9 cellular contexts compared by ENCODE assay signal in the genomic region with DNA sequence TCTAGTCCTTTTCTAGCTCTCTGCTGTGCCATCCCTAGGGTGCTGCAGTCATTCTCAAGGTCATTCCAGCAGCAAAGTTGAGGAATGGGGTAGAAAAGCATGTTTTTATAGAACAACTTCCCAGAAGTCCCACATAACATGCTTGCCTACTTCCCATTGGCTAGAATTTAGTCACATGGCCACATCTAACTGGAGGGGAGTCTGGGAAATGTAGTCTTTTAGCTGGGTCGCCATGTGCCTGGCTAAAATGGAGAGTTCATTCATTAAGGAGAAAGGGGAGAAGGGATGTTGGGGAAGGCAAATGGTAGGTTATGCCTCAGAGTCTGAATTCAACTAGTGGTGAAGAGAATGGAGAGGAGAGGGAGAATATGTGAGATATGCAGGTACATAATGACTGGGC.
DNase-seq lines count a peak whose midpoint lies in the region; ATAC-seq, FAIRE-seq and TF ChIP-seq lines count a peak whose summit lies in the region.
"Had no signal": no experiment of that assay in that cellular context is flagged by ENCODE, and none has a peak within 500 bp of the region (broad histone marks: within the 10 kb centered on the region; RNA-seq: fewer than 3 reads in every experiment).

No MANE protein-coding gene starts in this region.

- TF ChIP-seq RAD21 in A549 (conservative IDR thresholded peaks at IDR 0.05 in 1 of 2, IDR thresholded peaks at IDR 0.05 in 1 of 2), result no peak

- H3K27me3 Mint-ChIP-seq in activated T-cell treated with anti-CD3 and anti-CD28 coated beads, Interleukin-2, amount 50 U/mL, for 24 hours, result peaks cover 28% of the 10 kb centered on the region

- H3K27me3 ChIP-seq in left lung, result no peaks in the 10 kb centered on the region
- peaks cover 0 to 5% of the 10 kb centered on the region in 2 donors for H3K27me3 ChIP-seq in tibial nerve

- no peak overlapping the region for H3K4me2 ChIP-seq in A549

- CTCF ChIA-PET in A549 (lab: Yijun Ruan, JAX), result interaction anchor here (0.6 kb wide), 2 partner anchors 23 kb away, joined by 3 to 4 read pairs; no protein-coding TSS in a partner anchor

- H3K4me3 Mint-ChIP-seq in activated T-cell treated with anti-CD3 and anti-CD28 coated beads, Interleukin-2, amount 50 U/mL, for 24 hours, result no peak overlapping the region

- POLR2A ChIA-PET in A549 (lab: Yijun Ruan, JAX), result no interaction called here

- no peak overlapping the region for H3K4me3 ChIP-seq in A549
- no peak overlapping the region for H3K4me3 ChIP-seq in LNCaP clone FGC (ENCODE audit: low read depth, low read length)
- H3K4me3 ChIP-seq in astrocyte of the spinal cord (ENCODE audit: low read depth, low read length), result no peak overlapping the region
- H3K4me3 ChIP-seq in left lung, result no peak overlapping the region
- no peak overlapping the region for H3K4me3 ChIP-seq in tibial nerve

- DNase-seq in A549 (ENCODE audit: low read depth in 1 of 2, low spot score in 1 of 2) (peak; percentile 17 to 64), LNCaP clone FGC (ENCODE audit: low read depth) (peak; percentile 7), astrocyte of the spinal cord (ENCODE audit: low read depth, low spot score) (peak; percentile 35), left lung (no peak), tibial nerve (ENCODE audit: low spot score in 2 of 2) (no peak), left colon (no peak)
- DNase-seq in activated T-cell treated with anti-CD3 and anti-CD28 coated beads, Interleukin-2, amount 50 U/mL, for 24 hours, result no peak
- DNase-seq: DMS79 had no signal

- TF ChIP-seq POLR2A in A549 (IDR thresholded peaks at IDR 0.05; ENCODE audit: low read length), result no peak
- TF ChIP-seq POLR2A in tibial nerve (IDR thresholded peaks at IDR 0.05), result no peak

- TF ChIP-seq CTCF in A549 (IDR thresholded peaks at IDR 0.05) (no peak), LNCaP clone FGC (IDR thresholded peaks at IDR 0.05; ENCODE audit: control insufficient read depth, extremely low read depth, insufficient read depth) (no peak), astrocyte of the spinal cord (IDR thresholded peaks at IDR 0.05; ENCODE audit: low read depth, low read length) (no peak), left lung (IDR thresholded peaks at IDR 0.05) (no peak), tibial nerve (IDR thresholded peaks at IDR 0.05) (no peak)

- no peak overlapping the region for H3K27ac Mint-ChIP-seq in activated T-cell treated with anti-CD3 and anti-CD28 coated beads, Interleukin-2, amount 50 U/mL, for 24 hours

- H3K4me1 ChIP-seq in A549 (no peaks in the 10 kb centered on the region), left lung (no peaks in the 10 kb centered on the region), tibial nerve (no peaks in the 10 kb centered on the region)

- in situ Hi-C loops in astrocyte of the spinal cord (cut with HindIII; ENCODE audit: low sequenced_read_pairs), result no loop called here

- intact Hi-C loops in left lung (cut with DNase I), result no loop called here
- intact Hi-C loops in left colon (cut with DNase I, micrococcal nuclease), result no loop called here

- no peaks in the 10 kb centered on the region for H3K36me3 ChIP-seq in left lung
- no peaks in the 10 kb centered on the region for H3K36me3 ChIP-seq in tibial nerve

- FAIRE-seq in A549 (lab: Jason Lieb, UNC), result no peak

- H3K9me3 ChIP-seq in A549, result no peaks in the 10 kb centered on the region
- no peaks in the 10 kb centered on the region for H3K9me3 ChIP-seq in left lung
- H3K9me3 ChIP-seq in tibial nerve, result no peaks in the 10 kb centered on the region

- no peaks in the 10 kb centered on the region for H3K4me1 Mint-ChIP-seq in activated T-cell treated with anti-CD3 and anti-CD28 coated beads, Interleukin-2, amount 50 U/mL, for 24 hours (ENCODE audit: low read depth)

- H3K9me3 Mint-ChIP-seq in activated T-cell treated with anti-CD3 and anti-CD28 coated beads, Interleukin-2, amount 50 U/mL, for 24 hours, result peaks cover 7% of the 10 kb centered on the region

- WGBS in A549 (ENCODE audit: missing lambda C conversion rate), result 0% methylated on average over 1 of the region's 1 CpG
- 75 to 79% methylated on average over 1 of the region's 1 CpG for WGBS in tibial nerve, 2 donors

- H3K27ac ChIP-seq in A549, result no peak overlapping the region
- H3K27ac ChIP-seq in left lung, result no peak overlapping the region
- no peak overlapping the region for H3K27ac ChIP-seq in tibial nerve

- ATAC-seq in A549 (peak; percentile 43 to 94; a peak in 5 of 6 replicates), GM19351 (IDR thresholded peaks at IDR 0.05; ENCODE audit: unreplicated experiment) (peak; percentile 89), left lung (no peak), left colon (no peak)

- H3K36me3 Mint-ChIP-seq in activated T-cell treated with anti-CD3 and anti-CD28 coated beads, Interleukin-2, amount 50 U/mL, for 24 hours (ENCODE audit: low read depth), result no peaks in the 10 kb centered on the region

- TF ChIP-seq EP300 in A549 (IDR thresholded peaks at IDR 0.05) (no peak), tibial nerve (IDR thresholded peaks at IDR 0.05) (no peak)

TF ChIP-seq in A549, 52 proteins besides CTCF, POLR2A, EP300 and RAD21:
- TF ChIP-seq TFCP2L1 (CRISPR knock-in tag; IDR thresholded peaks at IDR 0.05) (no peak), HEYL (CRISPR knock-in tag; IDR thresholded peaks at IDR 0.05) (no peak), MAX (IDR thresholded peaks at IDR 0.05) (peak; percentile 39; the same call in 1 of the 2 replicates), REST (IDR thresholded peaks at IDR 0.05) (no peak), HDAC2 (IDR thresholded peaks at IDR 0.05) (no peak), NR3C1 (IDR thresholded peaks at IDR 0.05) (no peak), FOXS1 (CRISPR knock-in tag; IDR thresholded peaks at IDR 0.05) (no peak), KDM5A (IDR thresholded peaks at IDR 0.05) (no peak), PBX3 (IDR thresholded peaks at IDR 0.05) (no peak), ZC3H11A (IDR thresholded peaks at IDR 0.05) (no peak), ATOH8 (CRISPR knock-in tag; IDR thresholded peaks at IDR 0.05; ENCODE audit: low read depth) (no peak), MAZ (IDR thresholded peaks at IDR 0.05; ENCODE audit: borderline replicate concordance, low read depth, low read length) (no peak), JUNB (IDR thresholded peaks at IDR 0.05) (no peak), CHD4 (IDR thresholded peaks at IDR 0.05; ENCODE audit: borderline replicate concordance) (no peak), NPAS2 (CRISPR knock-in tag; IDR thresholded peaks at IDR 0.05; ENCODE audit: borderline replicate concordance) (no peak), RNF2 (IDR thresholded peaks at IDR 0.05; ENCODE audit: borderline replicate concordance, low read depth) (no peak)
- TF ChIP-seq, protein P1, sequence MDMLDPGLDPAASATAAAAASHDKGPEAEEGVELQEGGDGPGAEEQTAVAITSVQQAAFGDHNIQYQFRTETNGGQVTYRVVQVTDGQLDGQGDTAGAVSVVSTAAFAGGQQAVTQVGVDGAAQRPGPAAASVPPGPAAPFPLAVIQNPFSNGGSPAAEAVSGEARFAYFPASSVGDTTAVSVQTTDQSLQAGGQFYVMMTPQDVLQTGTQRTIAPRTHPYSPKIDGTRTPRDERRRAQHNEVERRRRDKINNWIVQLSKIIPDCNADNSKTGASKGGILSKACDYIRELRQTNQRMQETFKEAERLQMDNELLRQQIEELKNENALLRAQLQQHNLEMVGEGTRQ (IDR thresholded peaks at IDR 0.05), result peak; percentile 68

Comparison
In these comparisons a context has a peak if more than half of its experiments do, and no peak if none do; other contexts are left out.
1. ATAC-seq: peak in A549 (2 of 2) and GM19351 (single experiment); none in left lung (single experiment) and left colon (single experiment).
2. DNase-seq: peak in A549 (2 of 2), LNCaP clone FGC (single experiment) and astrocyte of the spinal cord (single experiment); none in activated T-cell treated with anti-CD3 and anti-CD28 coated beads, Interleukin-2, amount 50 U/mL, for 24 hours (single experiment), left lung (0 of 2), tibial nerve (0 of 2) and left colon (0 of 2).